ENCODE assay signal across 20 cellular contexts in the genomic region with DNA sequence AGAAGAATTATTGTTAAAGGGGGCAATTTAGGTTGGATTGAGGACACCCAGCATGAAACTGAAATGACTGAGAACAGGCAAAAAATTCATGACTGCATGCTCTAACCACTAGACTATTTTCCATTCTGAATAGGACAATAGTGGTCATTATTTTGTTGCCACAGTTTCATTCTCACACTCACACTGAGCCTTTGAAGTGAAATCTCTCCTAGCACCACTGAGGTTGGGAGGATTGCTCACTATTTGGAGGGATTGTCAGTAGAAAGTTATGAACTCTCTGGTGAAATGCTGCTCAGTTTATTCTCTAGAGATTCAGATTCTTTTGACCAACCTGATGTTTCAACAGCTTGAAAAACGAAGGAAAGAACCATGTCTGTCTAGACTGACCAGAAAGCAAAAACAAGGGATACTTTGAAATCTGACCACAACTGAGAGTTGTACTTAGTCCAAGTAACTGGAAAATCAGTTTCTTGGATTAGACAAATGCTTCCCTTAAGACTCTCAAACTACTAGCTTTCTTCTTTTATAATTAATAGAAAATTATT.
"Had no signal": no experiment of that assay in that cellular context is flagged by ENCODE, and none has a peak within 500 bp of the region (broad histone marks: within the 10 kb centered on the region; RNA-seq: fewer than 3 reads in every experiment).

No MANE protein-coding gene starts in this region.

- DNase-seq: activated CD4-positive, alpha-beta T cell treated with anti-CD3 and anti-CD28 coated beads for 36 hours; activated CD4-positive, alpha-beta T cell treated with anti-CD3 and anti-CD28 coated beads, Interleukin-2, amount 50 U/mL, for 4 hours; activated CD4-positive, CD25-positive, alpha-beta regulatory T cell; activated naive CD4-positive, alpha-beta T cell; activated T-cell treated with anti-CD3 and anti-CD28 coated beads for 4 hours; activated T-cell treated with anti-CD3 and anti-CD28 coated beads, Interleukin-2, amount 50 U/mL, for 72 hours; anterior cingulate cortex; cerebellar nuclear complex; colonic mucosa; effector CD8-positive, alpha-beta T cell; esophagus squamous epithelium; heart right ventricle; natural killer cell; occipital lobe; sigmoid colon; stimulated activated CD4-positive, alpha-beta T cell treated with anti-CD3 and anti-CD28 coated beads, Interleukin-2, amount 100 ng/mL, for 24 hours; stimulated activated naive B cell treated with anti-CD40 and anti-IgM and Interleukin-4, amounts not matched to agents 10 μg/mL and 1 μg/mL and 100 μg/mL, for 72 hours; stomach; T-helper 1 cell; transverse colon had no signal

- ATAC-seq: activated CD4-positive, alpha-beta T cell treated with anti-CD3 and anti-CD28 coated beads for 36 hours; activated T-cell treated with anti-CD3 and anti-CD28 coated beads, Interleukin-2, amount 50 U/mL, for 72 hours; heart right ventricle; natural killer cell; stimulated activated naive B cell treated with anti-CD40 and anti-IgM and Interleukin-4, amounts not matched to agents 10 μg/mL and 1 μg/mL and 100 μg/mL, for 72 hours had no signal
